7 cellular contexts compared by ENCODE assay signal in the genomic region with DNA sequence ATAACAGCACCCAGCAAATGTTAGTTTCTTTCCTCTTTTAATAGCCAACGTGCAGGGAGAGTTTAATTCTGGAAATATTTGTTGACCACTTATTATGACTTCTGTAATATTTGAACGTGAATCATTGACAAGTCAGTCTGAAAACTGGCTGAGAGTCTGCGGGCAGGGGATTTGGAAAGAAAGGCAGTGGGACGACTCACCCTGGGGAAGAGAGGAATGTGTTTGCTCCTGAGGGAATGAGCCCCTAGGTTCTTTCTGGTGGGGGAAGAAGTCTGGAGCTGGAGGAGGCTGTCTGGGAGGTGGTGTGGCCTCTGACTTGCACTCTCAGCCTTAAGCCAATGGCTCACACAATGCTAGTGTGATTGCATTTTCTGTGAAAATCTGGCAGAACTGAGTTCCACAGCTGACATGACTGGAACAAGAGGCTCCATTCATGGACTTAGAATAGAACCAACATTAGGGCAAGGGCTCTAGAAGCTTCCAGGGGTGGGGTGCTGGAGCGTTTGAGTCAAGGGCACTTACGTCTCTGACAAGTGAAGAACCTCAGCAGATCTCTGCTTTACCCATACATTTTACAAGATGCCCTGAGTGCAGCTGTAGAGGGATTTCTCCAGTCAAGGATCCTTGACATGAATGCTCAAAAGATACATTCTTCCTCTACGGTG.
DNase-seq lines count a peak whose midpoint lies in the region; FAIRE-seq and TF ChIP-seq lines count a peak whose summit lies in the region.
"Not testable (repeated sequence)": the region's sequence is repeated elsewhere in the genome, so short reads cannot be mapped to it uniquely, and the experiment has no call there.

No MANE protein-coding gene starts in this region.

- H3K9me3 Mint-ChIP-seq in osteocyte (ENCODE audit: unreplicated experiment) = not testable (repeated sequence)

- not testable (repeated sequence) for H3K27me3 Mint-ChIP-seq in osteocyte (ENCODE audit: unreplicated experiment)

- DNase-seq in DMS79 treated with DMSO at 0.1 percent for 48 hours (lab: John Stamatoyannopoulos, UW) (peak; percentile 26), HK-2 (ENCODE audit: unreplicated experiment) (peak; percentile 30), RCC 7860 (ENCODE audit: low spot score) (peak; percentile 45), astrocyte of the spinal cord (ENCODE audit: low read depth, low spot score) (peak; percentile 78), fibroblast of gingiva (ENCODE audit: low read depth) (peak; percentile 42), inferior parietal cortex (ENCODE audit: extremely low spot score) (peak; percentile 59)
- not testable (repeated sequence) for DNase-seq in osteocyte (ENCODE audit: extremely low spot score, unreplicated experiment)

- in situ Hi-C loops in astrocyte of the spinal cord (cut with HindIII; ENCODE audit: low sequenced_read_pairs) = not testable (repeated sequence)

- peak overlapping the region; percentile 27 for H3K27ac Mint-ChIP-seq in osteocyte (ENCODE audit: unreplicated experiment)

- TF ChIP-seq CTCF in astrocyte of the spinal cord (IDR thresholded peaks at IDR 0.05; ENCODE audit: low read depth, low read length); osteocyte (IDR thresholded peaks at IDR 0.05): not testable (repeated sequence)

- peak; percentile 86 for FAIRE-seq in RCC 7860 (lab: Jason Lieb, UNC)

- not testable (repeated sequence) for H3K4me3 Mint-ChIP-seq in osteocyte (ENCODE audit: unreplicated experiment)

- peaks cover 23% of the 10 kb centered on the region for H3K4me1 Mint-ChIP-seq in osteocyte (ENCODE audit: unreplicated experiment)

- H3K4me3 ChIP-seq in astrocyte of the spinal cord (ENCODE audit: low read depth, low read length) = not testable (repeated sequence)

- not testable (repeated sequence) for H3K36me3 Mint-ChIP-seq in osteocyte (ENCODE audit: unreplicated experiment)
